In genomic region chr16:84459941-84460405, GRCh38 we compare ENCODE assay signal across 22 cellular contexts. TPM values are rescaled to one million over a fixed set of nuclear protein-coding genes. Genes with fewer than 3 reads are reported as not detected.
DNase-seq lines count a peak whose midpoint lies in the region; ATAC-seq and TF ChIP-seq lines count a peak whose summit lies in the region.
"Had no signal": no experiment of that assay in that cellular context is flagged by ENCODE, and none has a peak within 500 bp of the region (broad histone marks: within the 10 kb centered on the region; RNA-seq: fewer than 3 reads in every experiment).

No MANE protein-coding gene starts in this region.

- no peak for TF ChIP-seq POLR2A in heart left ventricle (IDR thresholded peaks at IDR 0.05)

- DNase-seq in NCI-H2107 treated with DMSO at 0.1 percent for 48 hours (lab: John Stamatoyannopoulos, UW; ENCODE audit: unreplicated experiment): peak; percentile 6
- DNase-seq in NCI-H2107 (lab: John Stamatoyannopoulos, UW): no peak
- peak; percentile 37 for DNase-seq in NCI-H2029 treated with DMSO at 0.1 percent for 48 hours (lab: John Stamatoyannopoulos, UW)
- DNase-seq in heart left ventricle: no peak
- DNase-seq in sciatic nerve (ENCODE audit: low spot score): peak; percentile 28
- no peak for DNase-seq in GOT3 (lab: John Stamatoyannopoulos, UW)
- DNase-seq in cerebellar cortex (ENCODE audit: low spot score): no peak
- DNase-seq: anterior cingulate cortex; C1 segment of cervical spinal cord; DMS53; foreskin fibroblast; Karpas-422; NCI-H1105; NCI-H510A; stimulated activated CD4-positive, alpha-beta T cell treated with anti-CD3 and anti-CD28 coated beads, Interleukin-12 subunit alpha, Interleukin-12 subunit beta, amount 100 ng/mL, for 4 hours; stimulated activated naive B cell treated with anti-CD40 and anti-IgM and Interleukin-4, amounts not matched to agents 10 μg/mL and 1 μg/mL and 100 μg/mL, for 72 hours had no signal

- intact Hi-C loops in heart left ventricle (cut with DNase I): no loop called here
- intact Hi-C loops in sciatic nerve (cut with DNase I): no loop called here

- H3K4me3 ChIP-seq in heart left ventricle: no peak overlapping the region
- H3K4me3 ChIP-seq: A549, HAP-1, tibial nerve had no signal

- no peaks in the 10 kb centered on the region for H3K9me3 ChIP-seq in heart left ventricle
- H3K9me3 ChIP-seq: A549, HAP-1, tibial nerve had no signal

- WGBS in heart left ventricle, 4 donors: 53 to 71% (median 65%) methylated on average over 9 to 14 of the region's 14 CpGs

- H3K27ac ChIP-seq in heart left ventricle: no peak overlapping the region
- H3K27ac ChIP-seq: A549, parathyroid adenoma, tibial nerve had no signal

- peaks cover 0 to 3% (median 0%) of the 10 kb centered on the region in 9 donors for H3K36me3 ChIP-seq in heart left ventricle
- H3K36me3 ChIP-seq: HAP-1 had no signal

- H3K27me3 ChIP-seq in heart left ventricle: no peaks in the 10 kb centered on the region
- H3K27me3 ChIP-seq: tibial nerve had no signal

- TF ChIP-seq CTCF in heart left ventricle (IDR thresholded peaks at IDR 0.05): no peak

- ATAC-seq in heart left ventricle: peak; percentile 36 to 60 (median 48)
- peak; percentile 30 for ATAC-seq in sciatic nerve
- no peak for ATAC-seq in HG02623 (IDR thresholded peaks at IDR 0.05; ENCODE audit: unreplicated experiment)
- ATAC-seq: activated CD4-positive, CD25-positive, alpha-beta regulatory T cell treated with anti-CD3 and anti-CD28 coated beads, Interleukin-2, amount 50 U/mL, for 24 hours; stimulated activated naive B cell treated with anti-CD40 and anti-IgM and Interleukin-4, amounts not matched to agents 10 μg/mL and 1 μg/mL and 100 μg/mL, for 72 hours had no signal

- peaks cover 0 to 11% (median 0%) of the 10 kb centered on the region in 12 donors for H3K4me1 ChIP-seq in heart left ventricle
- H3K4me1 ChIP-seq: A549, HAP-1, parathyroid adenoma, tibial nerve had no signal

RNA-seq across cellular contexts. Expression of gene MEAK7, which starts 44.5 kb away (rescaled TPM):
- total RNA-seq in heart left ventricle: 10 to 100 TPM in 1 of 9 donors, 1 to 10 TPM in 8; 4.0 to 13.2 (median 5.5) TPM
- polyA plus RNA-seq in heart left ventricle: 1 to 10 TPM; 2.2 to 4.0 TPM
- 21.8 TPM for total RNA-seq in sciatic nerve

Comparison
In these comparisons a context has a peak if more than half of its experiments do, and no peak if none do; other contexts are left out.
1. DNase-seq: peak in NCI-H2107 treated with DMSO at 0.1 percent for 48 hours (single experiment), NCI-H2029 treated with DMSO at 0.1 percent for 48 hours (single experiment) and sciatic nerve (single experiment); none in NCI-H2107 (single experiment), heart left ventricle (0 of 5), GOT3 (single experiment) and cerebellar cortex (single experiment).